Comparison of ENCODE assay signal across 1 cellular context in genomic region chr1:1594602-1594981, GRCh38.
TF ChIP-seq lines count a peak whose summit lies in the region.

No MANE protein-coding gene starts in this region.

TF ChIP-seq in WTC11, 78 proteins besides CTCF, POLR2A, EP300 and RAD21 (continued from another document):
- TF ChIP-seq ZNF281 (CRISPR knock-in tag; IDR thresholded peaks at IDR 0.05), result no peak
- TF ChIP-seq MAX (CRISPR knock-in tag; IDR thresholded peaks at IDR 0.05), result no peak
- no peak for TF ChIP-seq RELA (CRISPR knock-in tag; IDR thresholded peaks at IDR 0.05; ENCODE audit: borderline replicate concordance)
- TF ChIP-seq NFYB (CRISPR knock-in tag; conservative IDR thresholded peaks at IDR 0.05; ENCODE audit: low read depth), result no peak
- no peak for TF ChIP-seq CBFB (CRISPR knock-in tag; IDR thresholded peaks at IDR 0.05; ENCODE audit: low read depth)
- TF ChIP-seq, protein P1, sequence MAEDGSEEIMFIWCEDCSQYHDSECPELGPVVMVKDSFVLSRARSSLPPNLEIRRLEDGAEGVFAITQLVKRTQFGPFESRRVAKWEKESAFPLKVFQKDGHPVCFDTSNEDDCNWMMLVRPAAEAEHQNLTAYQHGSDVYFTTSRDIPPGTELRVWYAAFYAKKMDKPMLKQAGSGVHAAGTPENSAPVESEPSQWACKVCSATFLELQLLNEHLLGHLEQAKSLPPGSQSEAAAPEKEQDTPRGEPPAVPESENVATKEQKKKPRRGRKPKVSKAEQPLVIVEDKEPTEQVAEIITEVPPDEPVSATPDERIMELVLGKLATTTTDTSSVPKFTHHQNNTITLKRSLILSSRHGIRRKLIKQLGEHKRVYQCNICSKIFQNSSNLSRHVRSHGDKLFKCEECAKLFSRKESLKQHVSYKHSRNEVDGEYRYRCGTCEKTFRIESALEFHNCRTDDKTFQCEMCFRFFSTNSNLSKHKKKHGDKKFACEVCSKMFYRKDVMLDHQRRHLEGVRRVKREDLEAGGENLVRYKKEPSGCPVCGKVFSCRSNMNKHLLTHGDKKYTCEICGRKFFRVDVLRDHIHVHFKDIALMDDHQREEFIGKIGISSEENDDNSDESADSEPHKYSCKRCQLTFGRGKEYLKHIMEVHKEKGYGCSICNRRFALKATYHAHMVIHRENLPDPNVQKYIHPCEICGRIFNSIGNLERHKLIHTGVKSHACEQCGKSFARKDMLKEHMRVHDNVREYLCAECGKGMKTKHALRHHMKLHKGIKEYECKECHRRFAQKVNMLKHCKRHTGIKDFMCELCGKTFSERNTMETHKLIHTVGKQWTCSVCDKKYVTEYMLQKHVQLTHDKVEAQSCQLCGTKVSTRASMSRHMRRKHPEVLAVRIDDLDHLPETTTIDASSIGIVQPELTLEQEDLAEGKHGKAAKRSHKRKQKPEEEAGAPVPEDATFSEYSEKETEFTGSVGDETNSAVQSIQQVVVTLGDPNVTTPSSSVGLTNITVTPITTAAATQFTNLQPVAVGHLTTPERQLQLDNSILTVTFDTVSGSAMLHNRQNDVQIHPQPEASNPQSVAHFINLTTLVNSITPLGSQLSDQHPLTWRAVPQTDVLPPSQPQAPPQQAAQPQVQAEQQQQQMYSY (CRISPR knock-in tag; IDR thresholded peaks at IDR 0.05), result no peak
- TF ChIP-seq ATF6 (CRISPR knock-in tag; IDR thresholded peaks at IDR 0.05), result no peak
